Comparison of ENCODE assay signal across 18 cellular contexts in the genomic region with DNA sequence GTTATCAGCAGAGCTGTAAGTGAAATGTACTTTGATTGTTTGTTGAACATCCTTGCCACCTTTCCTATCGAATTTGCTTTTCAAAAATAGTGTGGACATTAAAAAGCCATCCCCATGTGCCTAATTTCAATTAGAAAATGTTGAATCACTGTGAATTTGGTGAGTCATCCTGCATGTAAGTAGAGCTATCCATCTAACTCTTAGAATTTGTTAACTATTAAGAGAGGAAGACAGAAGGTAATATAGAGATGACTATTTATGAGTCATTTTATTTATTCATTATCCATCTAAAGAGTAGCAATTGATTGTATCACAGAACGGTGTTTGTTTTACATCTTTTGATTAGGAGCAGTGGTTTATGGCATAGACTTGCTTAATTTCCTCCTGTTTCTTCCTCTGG.
A peak's percentile ranks its signal among the peaks of the same experiment; 100 is the strongest.
DNase-seq lines count a peak whose midpoint lies in the region; ATAC-seq, FAIRE-seq and TF ChIP-seq lines count a peak whose summit lies in the region.
"Had no signal": no experiment of that assay in that cellular context is flagged by ENCODE, and none has a peak within 500 bp of the region (broad histone marks: within the 10 kb centered on the region; RNA-seq: fewer than 3 reads in every experiment).

No MANE protein-coding gene starts in this region.

- H3K9me3 ChIP-seq in BE2C: no peaks in the 10 kb centered on the region
- H3K9me3 ChIP-seq: HAP-1 had no signal

- H3K36me3 ChIP-seq in bronchial epithelial cell (ENCODE audit: control insufficient read depth, insufficient read depth, low read length): no peaks in the 10 kb centered on the region
- H3K36me3 ChIP-seq in BE2C: no peaks in the 10 kb centered on the region
- H3K36me3 ChIP-seq: HAP-1 had no signal

- TF ChIP-seq CTCF in bronchial epithelial cell (IDR thresholded peaks at IDR 0.05; ENCODE audit: insufficient read depth, low read length, severe bottlenecking) (no peak), BE2C (IDR thresholded peaks at IDR 0.05; ENCODE audit: low read depth, low read length) (no peak)

- ATAC-seq in left lobe of liver: no peak

- DNase-seq in Caki2 (ENCODE audit: low read depth) (peak; percentile 69), LHCN-M2 (ENCODE audit: low read depth) (peak; percentile 20), bronchial epithelial cell (ENCODE audit: low read depth) (peak; percentile 67), kidney tubule cell (ENCODE audit: low spot score) (peak; percentile 69), BE2C (no peak), NCI-H128 (lab: John Stamatoyannopoulos, UW; ENCODE audit: unreplicated experiment) (no peak), left lobe of liver (ENCODE audit: low spot score) (no peak)
- no peak for DNase-seq in activated effector memory CD4-positive, alpha-beta T cell treated with Interleukin-2 at 50 U/mL for 16 hours
- DNase-seq: CD4-positive, CD25-positive, alpha-beta regulatory T cell; MV-4-11; NCI-H1436; NCI-H2029; NCI-H2171; NCI-H446 treated with DMSO at 0.1 percent for 48 hours; NK-92 treated with Interleukin-12 subunit alpha and Interleukin-12 subunit beta, amount 100 ng/mL, for 24 hours; OCI-M1 had no signal

- H3K27me3 ChIP-seq in bronchial epithelial cell (ENCODE audit: control insufficient read depth, insufficient read depth, low read length) (no peaks in the 10 kb centered on the region), BE2C (no peaks in the 10 kb centered on the region)

- FAIRE-seq in bronchial epithelial cell (lab: Jason Lieb, UNC): no peak

- H3K4me1 ChIP-seq in BE2C: peaks cover 3% of the 10 kb centered on the region
- H3K4me1 ChIP-seq: HAP-1 had no signal

- H3K4me3 ChIP-seq in bronchial epithelial cell (ENCODE audit: low read depth, low read length) (no peak overlapping the region), BE2C (ENCODE audit: low read depth, low read length) (no peak overlapping the region)
- H3K4me3 ChIP-seq: HAP-1, SK-N-MC had no signal

- in situ Hi-C loops in Caki2 (cut with HindIII; ENCODE audit: low pct_unique_long_range_greater_than_20kb, low sequenced_read_pairs): no loop called here

Comparison
In these comparisons a context has a peak if more than half of its experiments do, and no peak if none do; other contexts are left out.
1. DNase-seq: peak in Caki2 (single experiment), LHCN-M2 (single experiment), bronchial epithelial cell (single experiment) and kidney tubule cell (single experiment); none in BE2C (single experiment), activated effector memory CD4-positive, alpha-beta T cell treated with Interleukin-2 at 50 U/mL for 16 hours (single experiment), NCI-H128 (single experiment) and left lobe of liver (single experiment).